Comparison of ENCODE assay signal across 9 cellular contexts in genomic region chr1:7429290-7429689, GRCh38.
"Had no signal": no experiment of that assay in that cellular context is flagged by ENCODE, and none has a peak within 500 bp of the region (broad histone marks: within the 10 kb centered on the region; RNA-seq: fewer than 3 reads in every experiment).

No MANE protein-coding gene starts in this region.

- H3K9ac ChIP-seq: GM23248 had no signal

- H3K4me3 ChIP-seq: GM23248 had no signal

- FAIRE-seq: H54 had no signal

- H3K4me3 Mint-ChIP-seq: H9, HFFc6, IgD-negative memory B cell had no signal

- H3K36me3 Mint-ChIP-seq: IgD-negative memory B cell had no signal

- H3K27ac Mint-ChIP-seq: H9, HFFc6, IgD-negative memory B cell had no signal

- H3K27ac ChIP-seq: GM23248, HL-60 had no signal

- H3K4me1 Mint-ChIP-seq: IgD-negative memory B cell had no signal

- H2AFZ ChIP-seq: GM23248 had no signal

- H3K9me3 Mint-ChIP-seq: HFFc6 had no signal

- DNase-seq: GM23248, GOT3, H9, HCEC 1CT, HFFc6, KG1 had no signal
